ENCODE assay signal across 16 cellular contexts in the genomic region with DNA sequence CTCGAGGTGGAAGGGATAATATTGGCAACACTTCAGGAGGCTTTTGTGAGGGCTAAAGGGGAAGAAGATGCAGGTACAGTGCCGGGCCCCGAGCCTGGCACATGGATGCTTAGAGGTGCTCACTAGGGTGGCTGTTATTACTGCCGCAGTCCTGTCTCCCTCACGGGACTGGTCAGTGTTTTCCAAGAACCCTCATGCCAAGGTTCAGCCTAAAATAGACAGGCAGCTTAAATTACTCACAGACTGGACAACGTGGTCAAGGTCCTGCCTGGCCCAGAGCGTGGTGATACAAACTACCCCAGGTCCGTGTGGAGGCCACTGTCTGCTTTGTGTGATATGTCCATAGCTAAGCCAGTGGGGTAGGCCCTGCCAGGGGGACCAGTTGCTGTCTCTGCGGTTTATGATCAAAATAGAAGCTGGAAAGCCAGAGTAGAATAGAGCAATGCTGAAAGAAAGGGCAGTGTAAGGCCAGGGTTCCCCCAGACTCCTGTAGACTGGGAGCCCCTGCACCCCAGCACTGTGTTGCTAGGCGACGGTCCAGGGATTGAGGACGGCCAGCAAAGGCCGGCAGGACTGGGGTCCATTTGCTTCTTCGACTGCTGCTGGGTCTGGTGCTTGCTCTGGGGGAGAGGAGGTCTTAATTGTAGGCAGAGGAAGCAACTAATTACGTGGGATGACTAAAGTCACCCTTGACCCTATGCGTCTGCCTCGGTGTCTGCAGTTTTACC. TPM values are rescaled to one million over a fixed set of nuclear protein-coding genes. Genes with fewer than 3 reads are reported as not detected.
A peak's percentile ranks its signal among the peaks of the same experiment; 100 is the strongest.
DNase-seq lines count a peak whose midpoint lies in the region; ATAC-seq and TF ChIP-seq lines count a peak whose summit lies in the region.
"Had no signal": no experiment of that assay in that cellular context is flagged by ENCODE, and none has a peak within 500 bp of the region (broad histone marks: within the 10 kb centered on the region; RNA-seq: fewer than 3 reads in every experiment).

No MANE protein-coding gene starts in this region.

- peaks cover 57% of the 10 kb centered on the region for H3K4me1 Mint-ChIP-seq in nephron progenitor cell
- H3K4me1 Mint-ChIP-seq in natural killer cell = no peaks in the 10 kb centered on the region
- H3K4me1 Mint-ChIP-seq: CD14-positive monocyte had no signal

- H3K27ac Mint-ChIP-seq in nephron progenitor cell = peak overlapping the region; percentile 94
- no peak overlapping the region for H3K27ac Mint-ChIP-seq in natural killer cell
- H3K27ac Mint-ChIP-seq: activated B cell treated with CpG ODN at 0.5 μM for 24 hours had no signal

- H3K27me3 ChIP-seq in thyroid gland = no peaks in the 10 kb centered on the region

- H3K36me3 Mint-ChIP-seq in nephron progenitor cell (ENCODE audit: low read depth) = no peaks in the 10 kb centered on the region
- no peaks in the 10 kb centered on the region for H3K36me3 Mint-ChIP-seq in natural killer cell
- H3K36me3 Mint-ChIP-seq: CD14-positive monocyte; stimulated activated memory B cell treated with anti-CD40 and anti-IgM and Interleukin-4, amounts not matched to agents 10 μg/mL and 1 μg/mL and 100 μg/mL, for 72 hours had no signal

- H3K4me3 Mint-ChIP-seq in nephron progenitor cell = no peak overlapping the region
- no peak overlapping the region for H3K4me3 Mint-ChIP-seq in natural killer cell
- H3K4me3 Mint-ChIP-seq: activated B cell treated with CpG ODN at 0.5 μM for 24 hours; CD14-positive monocyte; endodermal cell; stimulated activated memory B cell treated with anti-CD40 and anti-IgM and Interleukin-4, amounts not matched to agents 10 μg/mL and 1 μg/mL and 100 μg/mL, for 72 hours had no signal

- WGBS in thyroid gland, 2 donors = 63 to 67% methylated on average over 17 of the region's 17 CpGs

- peaks cover 42 to 45% of the 10 kb centered on the region in 2 donors for H3K4me1 ChIP-seq in thyroid gland

- peak; percentile 27 for DNase-seq in NCI-H748 (lab: John Stamatoyannopoulos, UW; ENCODE audit: unreplicated experiment)
- DNase-seq in NCI-H748 treated with DMSO at 0.1 percent for 48 hours (lab: John Stamatoyannopoulos, UW) = no peak
- peak; percentile 29 for DNase-seq in left ventricle myocardium superior
- no peak for DNase-seq in nephron progenitor cell
- DNase-seq in thyroid gland = peak; percentile 17 to 27
- no peak for DNase-seq in T-helper 2 cell
- no peak for DNase-seq in natural killer cell
- DNase-seq: activated B cell treated with CpG ODN at 0.5 μM for 24 hours, cerebellar nuclear complex, endodermal cell, NCI-H526 had no signal

- H3K9me3 Mint-ChIP-seq in nephron progenitor cell (no peaks in the 10 kb centered on the region), natural killer cell (no peaks in the 10 kb centered on the region)
- H3K9me3 Mint-ChIP-seq: activated B cell treated with CpG ODN at 0.5 μM for 24 hours; CD14-positive monocyte; endodermal cell; stimulated activated memory B cell treated with anti-CD40 and anti-IgM and Interleukin-4, amounts not matched to agents 10 μg/mL and 1 μg/mL and 100 μg/mL, for 72 hours had no signal

- intact Hi-C loops in left ventricle myocardium superior (cut with micrococcal nuclease) (no loop called here), thyroid gland (cut with DNase I) (no loop called here), natural killer cell (cut with micrococcal nuclease) (no loop called here)

- ATAC-seq in left ventricle myocardium superior (peak; percentile 85), GM19395 (IDR thresholded peaks at IDR 0.05; ENCODE audit: unreplicated experiment) (no peak), natural killer cell (no peak)
- ATAC-seq: A549; stimulated activated memory B cell treated with anti-CD40 and anti-IgM and Interleukin-4, amounts not matched to agents 10 μg/mL and 1 μg/mL and 100 μg/mL, for 72 hours had no signal

- TF ChIP-seq CTCF in nephron progenitor cell (IDR thresholded peaks at IDR 0.05) = no peak
- TF ChIP-seq CTCF in thyroid gland (IDR thresholded peaks at IDR 0.05) = no peak
- no peak for TF ChIP-seq CTCF in natural killer cell (IDR thresholded peaks at IDR 0.05)

- no peaks in the 10 kb centered on the region for H3K36me3 ChIP-seq in thyroid gland

- H3K9me3 ChIP-seq in thyroid gland = no peaks in the 10 kb centered on the region
- H3K9me3 ChIP-seq: A549 had no signal

- H3K4me3 ChIP-seq in thyroid gland (replicated peaks in 1 of 3) = no peak overlapping the region
- H3K4me3 ChIP-seq: A549 had no signal

- H3K27me3 Mint-ChIP-seq in nephron progenitor cell (ENCODE audit: low read depth, poor library complexity) = no peaks in the 10 kb centered on the region
- no peaks in the 10 kb centered on the region for H3K27me3 Mint-ChIP-seq in natural killer cell (ENCODE audit: low read depth in 2 of 2)
- H3K27me3 Mint-ChIP-seq: activated B cell treated with CpG ODN at 0.5 μM for 24 hours; stimulated activated memory B cell treated with anti-CD40 and anti-IgM and Interleukin-4, amounts not matched to agents 10 μg/mL and 1 μg/mL and 100 μg/mL, for 72 hours had no signal

- peak overlapping the region; percentile 4 to 70 (median 55) for H3K27ac ChIP-seq in thyroid gland
- H3K27ac ChIP-seq: RWPE1 had no signal

- TF ChIP-seq POLR2A in thyroid gland (IDR thresholded peaks at IDR 0.05) = no peak

RNA-seq across cellular contexts. Expression of a gene that starts 36.1 kb away (rescaled TPM):
- 0.30 TPM for total RNA-seq in left ventricle myocardium superior
- 10 to 100 TPM in 2 of 4 donors, 1 to 10 TPM in 2; 4.7 to 24.0 (median 12.3) TPM for total RNA-seq in thyroid gland
- 1 to 10 TPM; 6.2 to 8.3 (median 6.3) TPM for total RNA-seq in natural killer cell

RNA-seq across cellular contexts. Expression of a gene that starts 59.5 kb away (rescaled TPM):
- total RNA-seq in left ventricle myocardium superior (31.5 TPM), thyroid gland (10 to 100 TPM; 36.5 to 46.5 (median 39.2) TPM), natural killer cell (10 to 100 TPM; 61.2 to 73.0 (median 71.8) TPM)

Comparison
In these comparisons a context has a peak if more than half of its experiments do, and no peak if none do; other contexts are left out.
1. DNase-seq: peak in NCI-H748 (single experiment), left ventricle myocardium superior (single experiment) and thyroid gland (2 of 2); none in NCI-H748 treated with DMSO at 0.1 percent for 48 hours (single experiment), nephron progenitor cell (single experiment), T-helper 2 cell (0 of 5) and natural killer cell (single experiment).